Comparison of ENCODE assay signal across 30 cellular contexts in genomic region chr14:22776215-22776614, GRCh38. TPM values are rescaled to one million over a fixed set of nuclear protein-coding genes. Genes with fewer than 3 reads are reported as not detected.
"Had no signal": no experiment of that assay in that cellular context is flagged by ENCODE, and none has a peak within 500 bp of the region (broad histone marks: within the 10 kb centered on the region; RNA-seq: fewer than 3 reads in every experiment).

No MANE protein-coding gene starts in this region.

- ATAC-seq: activated CD4-positive, alpha-beta T cell treated with anti-CD3 and anti-CD28 coated beads for 36 hours; activated CD8-positive, alpha-beta memory T cell treated with anti-CD3 and anti-CD28 coated beads, Interleukin-2, amount 10 ng/mL, durations not matched to agents 7 days and 5 days; activated CD8-positive, alpha-beta T cell treated with anti-CD3 and anti-CD28 coated beads, Interleukin-2, amount 10 ng/mL, durations not matched to agents 7 days and 5 days; activated naive CD4-positive, alpha-beta T cell treated with anti-CD3 and anti-CD28 coated beads, Interleukin-2, amount 50 U/mL, for 72 hours; foreskin keratinocyte; gastrocnemius medialis; heart left ventricle had no signal

- H3K27ac ChIP-seq: ascending aorta, coronary artery, dorsolateral prefrontal cortex, esophagus muscularis mucosa, foreskin keratinocyte, gastrocnemius medialis, heart left ventricle had no signal

- H3K4me3 Mint-ChIP-seq: activated CD4-positive, alpha-beta memory T cell treated with anti-CD3 and anti-CD28 coated beads for 36 hours; activated CD4-positive, alpha-beta T cell treated with anti-CD3 and anti-CD28 coated beads for 36 hours; activated CD4-positive, alpha-beta T cell treated with anti-CD3 and anti-CD28 coated beads, Interleukin-2, amount 10 ng/mL, durations not matched to agents 24 days and 14 days; activated CD8-positive, alpha-beta memory T cell treated with anti-CD3 and anti-CD28 coated beads, Interleukin-2, amount 10 ng/mL, durations not matched to agents 7 days and 5 days; activated CD8-positive, alpha-beta T cell treated with anti-CD3 and anti-CD28 coated beads, Interleukin-2, amount 10 ng/mL, durations not matched to agents 7 days and 5 days; activated naive CD4-positive, alpha-beta T cell treated with anti-CD3 and anti-CD28 coated beads for 36 hours; activated naive CD8-positive, alpha-beta T cell treated with anti-CD3 and anti-CD28 coated beads, Interleukin-2, amount 10 ng/mL, durations not matched to agents 7 days and 5 days; activated T-helper 1 cell treated with anti-CD3 and anti-CD28 coated beads, Interleukin-12 subunit alpha, Interleukin-12 subunit beta, Interleukin-2, Interleukin-4 antibody, amounts not matched to agents 30 ng/mL and 10 ng/mL and 1 ng/mL, durations not matched to agents 14 hours and 24 hours and 36 hours; brain; central memory CD8-positive, alpha-beta T cell; dendritic cell treated with granulocyte-macrophage colony-stimulating factor and Interleukin-4, amounts not matched to agents 40 ng/mL and 50 ng/mL, for 4 days; endodermal cell had no signal

- H3K27me3 Mint-ChIP-seq: activated CD4-positive, alpha-beta memory T cell treated with anti-CD3 and anti-CD28 coated beads for 36 hours; activated CD4-positive, alpha-beta T cell treated with anti-CD3 and anti-CD28 coated beads for 36 hours; activated CD4-positive, alpha-beta T cell treated with anti-CD3 and anti-CD28 coated beads, Interleukin-2, amount 10 ng/mL, durations not matched to agents 24 days and 14 days; activated CD8-positive, alpha-beta memory T cell treated with anti-CD3 and anti-CD28 coated beads, Interleukin-2, amount 10 ng/mL, durations not matched to agents 7 days and 5 days; activated naive CD8-positive, alpha-beta T cell treated with anti-CD3 and anti-CD28 coated beads, Interleukin-2, amount 10 ng/mL, durations not matched to agents 7 days and 5 days; brain; central memory CD8-positive, alpha-beta T cell; dendritic cell treated with granulocyte-macrophage colony-stimulating factor and Interleukin-4, amounts not matched to agents 40 ng/mL and 50 ng/mL, for 4 days had no signal

- H3K9me3 ChIP-seq: ascending aorta, esophagus muscularis mucosa, gastrocnemius medialis, heart left ventricle had no signal

- H3K9me3 Mint-ChIP-seq: activated CD4-positive, alpha-beta memory T cell treated with anti-CD3 and anti-CD28 coated beads for 36 hours; activated CD4-positive, alpha-beta T cell treated with anti-CD3 and anti-CD28 coated beads, Interleukin-2, amount 10 ng/mL, durations not matched to agents 24 days and 14 days; activated naive CD4-positive, alpha-beta T cell treated with anti-CD3 and anti-CD28 coated beads for 36 hours; activated naive CD4-positive, alpha-beta T cell treated with anti-CD3 and anti-CD28 coated beads, Interleukin-2, amount 50 U/mL, for 72 hours; activated naive CD8-positive, alpha-beta T cell treated with anti-CD3 and anti-CD28 coated beads, Interleukin-2, amount 10 ng/mL, durations not matched to agents 7 days and 5 days; activated T-helper 1 cell treated with anti-CD3 and anti-CD28 coated beads, Interleukin-12 subunit alpha, Interleukin-12 subunit beta, Interleukin-2, Interleukin-4 antibody, amounts not matched to agents 30 ng/mL and 10 ng/mL and 1 ng/mL, durations not matched to agents 14 hours and 24 hours and 36 hours; activated T-helper 2 cell treated with anti-CD3 and anti-CD28 coated beads, Interferon-gamma antibody, Interleukin-2, Interleukin-4, amounts not matched to agents 10 μg/mL and 5 μg/mL and 100 μg/mL, durations not matched to agents 14 hours and 24 hours and 36 hours; brain; central memory CD8-positive, alpha-beta T cell; dendritic cell treated with granulocyte-macrophage colony-stimulating factor and Interleukin-4, amounts not matched to agents 40 ng/mL and 50 ng/mL, for 4 days; endodermal cell had no signal

- FAIRE-seq: bronchial epithelial cell had no signal

- DNase-seq: activated CD4-positive, alpha-beta memory T cell treated with anti-CD3 and anti-CD28 coated beads for 36 hours; activated CD4-positive, alpha-beta T cell treated with anti-CD3 and anti-CD28 coated beads for 36 hours; activated CD4-positive, alpha-beta T cell treated with anti-CD3 and anti-CD28 coated beads, Interleukin-2, amount 10 ng/mL, durations not matched to agents 24 days and 14 days; activated CD4-positive, CD25-positive, alpha-beta regulatory T cell; activated CD4-positive, CD25-positive, alpha-beta regulatory T cell treated with anti-CD3 and anti-CD28 coated beads, Interleukin-2, amount 50 U/mL, for 72 hours; activated CD8-positive, alpha-beta memory T cell treated with anti-CD3 and anti-CD28 coated beads, Interleukin-2, amount 10 ng/mL, durations not matched to agents 7 days and 5 days; activated CD8-positive, alpha-beta memory T cell treated with anti-CD3 and anti-CD28 coated beads, Interleukin-2, amount 50 U/mL, for 4 hours; activated CD8-positive, alpha-beta T cell treated with anti-CD3 and anti-CD28 coated beads, Interleukin-2, amount 10 ng/mL, durations not matched to agents 7 days and 5 days; activated effector memory CD4-positive, alpha-beta T cell treated with anti-CD3 and anti-CD28 coated beads, Interleukin-2, amount 50 U/mL, for 16 hours; activated naive CD4-positive, alpha-beta T cell treated with anti-CD3 and anti-CD28 coated beads for 36 hours; activated naive CD8-positive, alpha-beta T cell treated with anti-CD3 and anti-CD28 coated beads, Interleukin-2, amount 10 ng/mL, durations not matched to agents 7 days and 5 days; activated T-cell treated with anti-CD3 and anti-CD28 coated beads, Interleukin-2, amount 50 U/mL, for 1 hour; activated T-cell treated with anti-CD3 and anti-CD28 coated beads, Interleukin-2, amount 50 U/mL, for 48 hours; dorsolateral prefrontal cortex; effector memory CD4-positive, alpha-beta T cell; endodermal cell; foreskin keratinocyte; gastrocnemius medialis; glutamatergic neuron; heart left ventricle had no signal

- H3K27ac Mint-ChIP-seq: activated CD4-positive, alpha-beta memory T cell treated with anti-CD3 and anti-CD28 coated beads for 36 hours; activated CD4-positive, alpha-beta T cell treated with anti-CD3 and anti-CD28 coated beads for 36 hours; activated CD4-positive, alpha-beta T cell treated with anti-CD3 and anti-CD28 coated beads, Interleukin-2, amount 10 ng/mL, durations not matched to agents 24 days and 14 days; activated CD8-positive, alpha-beta memory T cell treated with anti-CD3 and anti-CD28 coated beads, Interleukin-2, amount 10 ng/mL, durations not matched to agents 7 days and 5 days; activated CD8-positive, alpha-beta T cell treated with anti-CD3 and anti-CD28 coated beads, Interleukin-2, amount 10 ng/mL, durations not matched to agents 7 days and 5 days; activated naive CD4-positive, alpha-beta T cell treated with anti-CD3 and anti-CD28 coated beads for 36 hours; activated naive CD4-positive, alpha-beta T cell treated with anti-CD3 and anti-CD28 coated beads, Interleukin-2, amount 50 U/mL, for 72 hours; activated naive CD8-positive, alpha-beta T cell treated with anti-CD3 and anti-CD28 coated beads, Interleukin-2, amount 10 ng/mL, durations not matched to agents 7 days and 5 days; activated T-helper 1 cell treated with anti-CD3 and anti-CD28 coated beads, Interleukin-12 subunit alpha, Interleukin-12 subunit beta, Interleukin-2, Interleukin-4 antibody, amounts not matched to agents 30 ng/mL and 10 ng/mL and 1 ng/mL, durations not matched to agents 14 hours and 24 hours and 36 hours; activated T-helper 2 cell treated with anti-CD3 and anti-CD28 coated beads, Interferon-gamma antibody, Interleukin-2, Interleukin-4, amounts not matched to agents 10 μg/mL and 5 μg/mL and 100 μg/mL, durations not matched to agents 14 hours and 24 hours and 36 hours; dendritic cell treated with granulocyte-macrophage colony-stimulating factor and Interleukin-4, amounts not matched to agents 40 ng/mL and 50 ng/mL, for 4 days; endodermal cell had no signal

- H3K4me3 ChIP-seq: ascending aorta, coronary artery, dorsolateral prefrontal cortex, esophagus muscularis mucosa, gastrocnemius medialis, heart left ventricle had no signal

- H3K27me3 ChIP-seq: ascending aorta, dorsolateral prefrontal cortex, esophagus muscularis mucosa, foreskin keratinocyte, gastrocnemius medialis, heart left ventricle had no signal

- H3K4me1 ChIP-seq: ascending aorta, esophagus muscularis mucosa, foreskin keratinocyte, gastrocnemius medialis had no signal

- H3K4me1 Mint-ChIP-seq: activated CD4-positive, alpha-beta T cell treated with anti-CD3 and anti-CD28 coated beads for 36 hours; activated CD4-positive, alpha-beta T cell treated with anti-CD3 and anti-CD28 coated beads, Interleukin-2, amount 10 ng/mL, durations not matched to agents 24 days and 14 days; activated naive CD8-positive, alpha-beta T cell treated with anti-CD3 and anti-CD28 coated beads, Interleukin-2, amount 10 ng/mL, durations not matched to agents 7 days and 5 days; central memory CD8-positive, alpha-beta T cell had no signal

RNA-seq across cellular contexts. Expression of gene SLC7A7, which starts 39.0 kb away (rescaled TPM):
- total RNA-seq: activated CD4-positive, alpha-beta T cell treated with anti-CD3 and anti-CD28 coated beads, Interleukin-2, amount 10 ng/mL, durations not matched to agents 24 days and 14 days; activated T-helper 1 cell treated with anti-CD3 and anti-CD28 coated beads, Interleukin-12 subunit alpha, Interleukin-12 subunit beta, Interleukin-2, Interleukin-4 antibody, amounts not matched to agents 30 ng/mL and 10 ng/mL and 1 ng/mL, durations not matched to agents 14 hours and 24 hours and 36 hours; activated T-helper 2 cell treated with anti-CD3 and anti-CD28 coated beads, Interferon-gamma antibody, Interleukin-2, Interleukin-4, amounts not matched to agents 10 μg/mL and 5 μg/mL and 100 μg/mL, durations not matched to agents 14 hours and 24 hours and 36 hours had no signal
